12 cellular contexts compared by ENCODE assay signal in the genomic region with DNA sequence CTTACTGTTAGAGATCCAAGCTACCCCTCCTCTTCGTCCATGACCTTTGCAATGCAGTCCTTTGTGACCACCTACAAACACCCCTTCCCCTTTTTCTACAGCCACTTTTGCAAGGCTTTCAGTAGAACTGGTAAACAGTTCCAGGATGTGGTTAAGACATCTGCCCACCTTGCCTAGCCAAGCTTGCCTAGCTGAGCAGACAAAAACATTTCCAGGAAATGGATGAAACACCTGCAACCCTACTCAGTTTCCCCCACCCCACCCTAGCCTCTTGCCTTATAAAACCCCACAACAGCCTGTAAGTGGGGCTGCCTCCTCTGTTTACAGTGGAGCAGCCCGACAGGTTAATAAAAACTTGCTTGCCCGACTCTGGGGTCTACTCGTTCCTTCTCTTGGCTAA.
A peak's percentile ranks its signal among the peaks of the same experiment; 100 is the strongest.
DNase-seq lines count a peak whose midpoint lies in the region; ATAC-seq, FAIRE-seq and TF ChIP-seq lines count a peak whose summit lies in the region.
"Had no signal": no experiment of that assay in that cellular context is flagged by ENCODE, and none has a peak within 500 bp of the region (broad histone marks: within the 10 kb centered on the region; RNA-seq: fewer than 3 reads in every experiment).

No MANE protein-coding gene starts in this region.

- H3K4me2 ChIP-seq in MM.1S (ENCODE audit: low read depth, low read length): peak overlapping the region; percentile 63

- H2AFZ ChIP-seq in MM.1S (ENCODE audit: low read length): peak overlapping the region; percentile 58

- H3K27ac ChIP-seq in MM.1S (ENCODE audit: low read length) (peak overlapping the region; percentile 82), SJCRH30 (no peak overlapping the region)
- H3K27ac ChIP-seq: SJSA1 had no signal

- ATAC-seq in GM18858 (IDR thresholded peaks at IDR 0.05; ENCODE audit: unreplicated experiment): peak; percentile 76
- ATAC-seq in GM21528 (IDR thresholded peaks at IDR 0.05; ENCODE audit: low FRiP score, unreplicated experiment): peak; percentile 54

- H3K79me2 ChIP-seq in MM.1S (ENCODE audit: low read length): no peaks in the 10 kb centered on the region

- H3K4me1 ChIP-seq in MM.1S (ENCODE audit: low read length) (peaks cover 28% of the 10 kb centered on the region), SJCRH30 (no peaks in the 10 kb centered on the region)
- H3K4me1 ChIP-seq: SJSA1 had no signal

- H3K27me3 ChIP-seq in MM.1S (replicated peaks; ENCODE audit: insufficient read depth, low read length) (no peaks in the 10 kb centered on the region), bronchial epithelial cell (ENCODE audit: control insufficient read depth, insufficient read depth, low read length) (no peaks in the 10 kb centered on the region), SJCRH30 (no peaks in the 10 kb centered on the region)
- H3K27me3 ChIP-seq: SJSA1 had no signal

- peaks cover 8% of the 10 kb centered on the region; the same call in 1 of the 2 replicates for H3F3A ChIP-seq in MM.1S (ENCODE audit: insufficient read depth, low read length)

- H3K9me3 ChIP-seq in MM.1S (replicated peaks; ENCODE audit: insufficient read depth, low read length) (no peaks in the 10 kb centered on the region), SJCRH30 (replicated peaks) (no peaks in the 10 kb centered on the region)
- H3K9me3 ChIP-seq: SJSA1 had no signal

- DNase-seq in MM.1S (peak; percentile 77), bronchial epithelial cell (ENCODE audit: low read depth) (no peak), nucleus accumbens (lab: John Stamatoyannopoulos, UW) (no peak), SJCRH30 (no peak), pons (ENCODE audit: low spot score) (no peak), glomerular visceral epithelial cell (ENCODE audit: extremely low spot score) (no peak)
- DNase-seq: DMS79, foreskin melanocyte, left cardiac atrium had no signal

- no peaks in the 10 kb centered on the region for H3K9me2 ChIP-seq in MM.1S (replicated peaks; ENCODE audit: insufficient read depth, low read length)

- H3K4me3 ChIP-seq in MM.1S (ENCODE audit: low read length) (peak overlapping the region; percentile 27), bronchial epithelial cell (ENCODE audit: low read depth, low read length) (no peak overlapping the region), SJCRH30 (no peak overlapping the region)
- H3K4me3 ChIP-seq: SJSA1 had no signal

- H3K9ac ChIP-seq in MM.1S (ENCODE audit: low read length): peak overlapping the region; percentile 35; the same call in 1 of the 2 replicates

- H4K20me1 ChIP-seq in MM.1S (ENCODE audit: insufficient read depth, low read length): no peaks in the 10 kb centered on the region

- no peak for TF ChIP-seq CTCF in MM.1S (IDR thresholded peaks at IDR 0.05; ENCODE audit: low read length)
- no peak for TF ChIP-seq CTCF in bronchial epithelial cell (IDR thresholded peaks at IDR 0.05; ENCODE audit: insufficient read depth, low read length, severe bottlenecking)

- H3K36me3 ChIP-seq in MM.1S (replicated peaks; ENCODE audit: insufficient read depth, low read length) (no peaks in the 10 kb centered on the region), bronchial epithelial cell (ENCODE audit: control insufficient read depth, insufficient read depth, low read length) (no peaks in the 10 kb centered on the region), SJCRH30 (no peaks in the 10 kb centered on the region)
- H3K36me3 ChIP-seq: SJSA1 had no signal

- peak; percentile 94 for FAIRE-seq in bronchial epithelial cell (lab: Jason Lieb, UNC)
